In genomic region chr2:144668493-144669110, GRCh38 we compare ENCODE assay signal across 15 cellular contexts.
DNase-seq lines count a peak whose midpoint lies in the region; ATAC-seq and TF ChIP-seq lines count a peak whose summit lies in the region.
"Had no signal": no experiment of that assay in that cellular context is flagged by ENCODE, and none has a peak within 500 bp of the region (broad histone marks: within the 10 kb centered on the region; RNA-seq: fewer than 3 reads in every experiment).

No MANE protein-coding gene starts in this region.

- no peaks in the 10 kb centered on the region for H3K9me3 Mint-ChIP-seq in dendritic cell treated with granulocyte-macrophage colony-stimulating factor and Interleukin-4, amounts not matched to agents 40 ng/mL and 50 ng/mL, for 4 days
- H3K9me3 Mint-ChIP-seq in activated CD8-positive, alpha-beta T cell treated with anti-CD3 and anti-CD28 coated beads for 36 hours = no peaks in the 10 kb centered on the region
- no peaks in the 10 kb centered on the region for H3K9me3 Mint-ChIP-seq in HFFc6
- H3K9me3 Mint-ChIP-seq: CD4-positive, alpha-beta T cell had no signal

- DNase-seq in NOMO-1 treated with DMSO at 0.1 percent for 48 hours (lab: John Stamatoyannopoulos, UW; ENCODE audit: unreplicated experiment) (peak; percentile 21), NOMO-1 treated with dmso at 0.1 percent for 144 hours (lab: John Stamatoyannopoulos, UW; ENCODE audit: unreplicated experiment) (no peak), OCI-M1 (lab: John Stamatoyannopoulos, UW) (peak; percentile 29), hepatic stellate cell (ENCODE audit: low spot score) (no peak), NCI-H2196 treated with DMSO at 0.1 percent for 48 hours (lab: John Stamatoyannopoulos, UW; ENCODE audit: unreplicated experiment) (no peak), HFFc6 (no peak)
- DNase-seq in activated CD8-positive, alpha-beta T cell treated with anti-CD3 and anti-CD28 coated beads for 36 hours = no peak
- DNase-seq: Calu3; CD4-positive, alpha-beta T cell; DMS 273 treated with DMSO at 0.1 percent for 48 hours; GM23248 had no signal

- no peak for ATAC-seq in activated CD8-positive, alpha-beta T cell treated with anti-CD3 and anti-CD28 coated beads for 36 hours
- ATAC-seq: GM12878, HCT116 had no signal

- CTCF ChIA-PET in activated CD8-positive, alpha-beta T cell treated with anti-CD3 and anti-CD28 coated beads for 36 hours (lab: Charles Lee) = no interaction called here

- intact Hi-C loops in dendritic cell treated with granulocyte-macrophage colony-stimulating factor and Interleukin-4, amounts not matched to agents 40 ng/mL and 50 ng/mL, for 4 days (cut with micrococcal nuclease) = no loop called here
- intact Hi-C loops in activated CD8-positive, alpha-beta T cell treated with anti-CD3 and anti-CD28 coated beads for 36 hours (cut with micrococcal nuclease) = no loop called here

- no peak overlapping the region for H3K4me3 Mint-ChIP-seq in dendritic cell treated with granulocyte-macrophage colony-stimulating factor and Interleukin-4, amounts not matched to agents 40 ng/mL and 50 ng/mL, for 4 days
- H3K4me3 Mint-ChIP-seq in activated CD8-positive, alpha-beta T cell treated with anti-CD3 and anti-CD28 coated beads for 36 hours = no peak overlapping the region
- no peak overlapping the region for H3K4me3 Mint-ChIP-seq in HFFc6
- H3K4me3 Mint-ChIP-seq: CD4-positive, alpha-beta T cell; IgD-negative memory B cell had no signal

- TF ChIP-seq CTCF in activated CD8-positive, alpha-beta T cell treated with anti-CD3 and anti-CD28 coated beads for 36 hours (IDR thresholded peaks at IDR 0.05) = no peak
- no peak for TF ChIP-seq CTCF in HFFc6 (IDR thresholded peaks at IDR 0.05)

- no peaks in the 10 kb centered on the region for H3K27me3 Mint-ChIP-seq in dendritic cell treated with granulocyte-macrophage colony-stimulating factor and Interleukin-4, amounts not matched to agents 40 ng/mL and 50 ng/mL, for 4 days
- no peaks in the 10 kb centered on the region for H3K27me3 Mint-ChIP-seq in activated CD8-positive, alpha-beta T cell treated with anti-CD3 and anti-CD28 coated beads for 36 hours
- H3K27me3 Mint-ChIP-seq in HFFc6 (ENCODE audit: insufficient read depth) = no peaks in the 10 kb centered on the region; the same call in 1 of the 2 replicates
- H3K27me3 Mint-ChIP-seq: CD4-positive, alpha-beta T cell; IgD-negative memory B cell had no signal

- H3K27ac Mint-ChIP-seq in dendritic cell treated with granulocyte-macrophage colony-stimulating factor and Interleukin-4, amounts not matched to agents 40 ng/mL and 50 ng/mL, for 4 days = peak overlapping the region; percentile 95
- no peak overlapping the region for H3K27ac Mint-ChIP-seq in activated CD8-positive, alpha-beta T cell treated with anti-CD3 and anti-CD28 coated beads for 36 hours
- H3K27ac Mint-ChIP-seq in HFFc6 = no peak overlapping the region
- H3K27ac Mint-ChIP-seq: CD4-positive, alpha-beta T cell had no signal

- peaks cover 73% of the 10 kb centered on the region for H3K4me1 Mint-ChIP-seq in dendritic cell treated with granulocyte-macrophage colony-stimulating factor and Interleukin-4, amounts not matched to agents 40 ng/mL and 50 ng/mL, for 4 days (ENCODE audit: low read depth)
- H3K4me1 Mint-ChIP-seq in activated CD8-positive, alpha-beta T cell treated with anti-CD3 and anti-CD28 coated beads for 36 hours (ENCODE audit: low read depth) = peaks cover 2% of the 10 kb centered on the region
- H3K4me1 Mint-ChIP-seq in HFFc6 (ENCODE audit: low read depth) = no peaks in the 10 kb centered on the region; the same call in 1 of the 2 replicates

- POLR2A ChIA-PET in activated CD8-positive, alpha-beta T cell treated with anti-CD3 and anti-CD28 coated beads for 36 hours (lab: Charles Lee) = no interaction called here

- peaks cover 26% of the 10 kb centered on the region for H3K36me3 Mint-ChIP-seq in dendritic cell treated with granulocyte-macrophage colony-stimulating factor and Interleukin-4, amounts not matched to agents 40 ng/mL and 50 ng/mL, for 4 days (ENCODE audit: low read depth)
- H3K36me3 Mint-ChIP-seq in activated CD8-positive, alpha-beta T cell treated with anti-CD3 and anti-CD28 coated beads for 36 hours (ENCODE audit: low read depth) = no peaks in the 10 kb centered on the region
- no peaks in the 10 kb centered on the region for H3K36me3 Mint-ChIP-seq in HFFc6 (ENCODE audit: low read depth)
- H3K36me3 Mint-ChIP-seq: IgD-negative memory B cell had no signal

Comparison
In these comparisons a context has a peak if more than half of its experiments do, and no peak if none do; other contexts are left out.
1. DNase-seq: peak in NOMO-1 treated with DMSO at 0.1 percent for 48 hours (single experiment) and OCI-M1 (single experiment); none in NOMO-1 treated with dmso at 0.1 percent for 144 hours (single experiment), hepatic stellate cell (single experiment), activated CD8-positive, alpha-beta T cell treated with anti-CD3 and anti-CD28 coated beads for 36 hours (single experiment), NCI-H2196 treated with DMSO at 0.1 percent for 48 hours (single experiment) and HFFc6 (single experiment).